Comparison of ENCODE assay signal across 1 cellular context in the genomic region with DNA sequence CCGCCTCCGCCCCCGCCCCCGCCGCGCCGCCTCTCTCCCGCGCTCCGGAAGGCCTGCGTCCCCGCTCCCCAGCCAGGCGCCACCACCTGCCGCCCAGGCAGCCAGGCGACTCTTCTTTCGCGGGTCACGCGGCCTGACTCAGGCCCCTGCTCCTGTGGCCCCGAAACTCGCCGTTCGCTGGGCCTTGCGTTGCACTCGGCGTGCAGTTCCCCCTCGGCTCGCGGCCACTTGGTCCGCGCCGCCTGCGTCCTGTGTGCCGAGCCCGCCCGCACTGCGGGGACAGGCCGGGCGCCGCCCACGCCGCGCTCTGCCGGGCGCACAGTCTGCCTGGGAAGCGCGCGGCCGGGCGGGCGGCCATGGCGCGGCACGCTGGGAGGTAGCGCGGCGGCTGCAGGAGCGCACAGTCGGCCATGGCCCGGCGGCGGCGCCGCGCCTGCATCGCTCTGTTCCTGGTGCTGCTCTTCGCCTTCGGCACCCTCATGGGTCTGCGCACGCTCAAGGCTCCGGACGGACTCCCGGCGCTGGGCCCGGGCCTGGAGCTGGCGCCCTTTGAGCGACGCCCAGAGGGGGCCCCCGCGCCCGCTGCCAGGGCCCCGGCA.
A peak's percentile ranks its signal among the peaks of the same experiment; 100 is the strongest.
TF ChIP-seq lines count a peak whose summit lies in the region.

A gene with protein sequence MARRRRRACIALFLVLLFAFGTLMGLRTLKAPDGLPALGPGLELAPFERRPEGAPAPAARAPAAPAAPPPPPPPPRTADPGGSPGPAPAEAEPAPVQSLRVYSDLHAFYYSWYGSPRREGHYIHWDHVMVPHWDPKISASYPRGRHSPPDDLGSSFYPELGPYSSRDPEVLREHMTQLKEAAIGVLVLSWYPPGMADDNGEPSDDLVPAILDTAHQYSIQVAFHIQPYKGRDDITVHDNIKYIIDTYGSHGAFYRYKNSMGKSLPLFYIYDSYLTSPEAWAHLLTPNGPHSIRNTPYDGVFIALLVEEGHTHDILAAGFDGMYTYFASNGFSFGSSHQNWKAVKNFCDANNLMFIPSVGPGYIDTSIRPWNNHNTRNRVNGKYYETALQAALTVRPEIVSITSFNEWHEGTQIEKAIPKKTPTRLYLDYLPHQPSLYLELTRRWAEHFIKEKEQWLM (plus strand): TSS at position 75 of the 599 bp plus-strand sequence. CDS start 336 bp downstream, at position 411.

TF ChIP-seq in HepG2, 621 proteins besides CTCF, POLR2A, EP300 and RAD21 (continued from another document and continues in another):
- TF ChIP-seq, protein P1, sequence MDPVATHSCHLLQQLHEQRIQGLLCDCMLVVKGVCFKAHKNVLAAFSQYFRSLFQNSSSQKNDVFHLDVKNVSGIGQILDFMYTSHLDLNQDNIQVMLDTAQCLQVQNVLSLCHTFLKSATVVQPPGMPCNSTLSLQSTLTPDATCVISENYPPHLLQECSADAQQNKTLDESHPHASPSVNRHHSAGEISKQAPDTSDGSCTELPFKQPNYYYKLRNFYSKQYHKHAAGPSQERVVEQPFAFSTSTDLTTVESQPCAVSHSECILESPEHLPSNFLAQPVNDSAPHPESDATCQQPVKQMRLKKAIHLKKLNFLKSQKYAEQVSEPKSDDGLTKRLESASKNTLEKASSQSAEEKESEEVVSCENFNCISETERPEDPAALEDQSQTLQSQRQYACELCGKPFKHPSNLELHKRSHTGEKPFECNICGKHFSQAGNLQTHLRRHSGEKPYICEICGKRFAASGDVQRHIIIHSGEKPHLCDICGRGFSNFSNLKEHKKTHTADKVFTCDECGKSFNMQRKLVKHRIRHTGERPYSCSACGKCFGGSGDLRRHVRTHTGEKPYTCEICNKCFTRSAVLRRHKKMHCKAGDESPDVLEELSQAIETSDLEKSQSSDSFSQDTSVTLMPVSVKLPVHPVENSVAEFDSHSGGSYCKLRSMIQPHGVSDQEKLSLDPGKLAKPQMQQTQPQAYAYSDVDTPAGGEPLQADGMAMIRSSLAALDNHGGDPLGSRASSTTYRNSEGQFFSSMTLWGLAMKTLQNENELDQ (CRISPR knock-in tag; IDR thresholded peaks at IDR 0.05; ENCODE audit: borderline replicate concordance), result no peak
- TF ChIP-seq BHLHE40 (IDR thresholded peaks at IDR 0.05; ENCODE audit: low read length) (peak; percentile 47), TEF (CRISPR knock-in tag; IDR thresholded peaks at IDR 0.05) (no peak), ZNF563 (CRISPR knock-in tag; IDR thresholded peaks at IDR 0.05) (no peak; the same call in 1 of the 2 replicates), ZNF589 (CRISPR knock-in tag; conservative IDR thresholded peaks at IDR 0.05) (0 out of 2 replicates have a peak, but pooled peaks have one; percentile 68), DMAP1 (CRISPR knock-in tag; IDR thresholded peaks at IDR 0.05) (peak; percentile 49; the same call in 1 of the 2 replicates), MIER3 (CRISPR knock-in tag; IDR thresholded peaks at IDR 0.05; ENCODE audit: borderline replicate concordance) (0 out of 2 replicates have a peak, but pooled peaks have one; percentile 20), ZNF143 (CRISPR knock-in tag; IDR thresholded peaks at IDR 0.05) (0 out of 2 replicates have a peak, but pooled peaks have one; percentile 9), ZNF687 (CRISPR knock-in tag; IDR thresholded peaks at IDR 0.05) (peak; percentile 80), HES4 (CRISPR knock-in tag; IDR thresholded peaks at IDR 0.05; ENCODE audit: borderline replicate concordance) (0 out of 2 replicates have a peak, but pooled peaks have one; percentile 46), TFDP1 (CRISPR knock-in tag; IDR thresholded peaks at IDR 0.05; ENCODE audit: borderline replicate concordance) (peak; percentile 67; the same call in 1 of the 2 replicates), PHF8 (CRISPR knock-in tag; IDR thresholded peaks at IDR 0.05) (peak; percentile 82), FOXK1 (CRISPR knock-in tag; IDR thresholded peaks at IDR 0.05; ENCODE audit: borderline replicate concordance, low read depth) (no peak; the same call in 1 of the 2 replicates), MEIS2 (CRISPR knock-in tag; IDR thresholded peaks at IDR 0.05) (peak; percentile 50), ZNF350 (CRISPR knock-in tag; IDR thresholded peaks at IDR 0.05; ENCODE audit: borderline replicate concordance, low read depth) (no peak), ZNF790 (CRISPR knock-in tag; IDR thresholded peaks at IDR 0.05; ENCODE audit: borderline replicate concordance) (peak; percentile 34; the same call in 1 of the 2 replicates), YY1 (IDR thresholded peaks at IDR 0.05; ENCODE audit: insufficient read depth, insufficient replicate concordance, low read depth, low read length) (peak; percentile 78), MED8 (CRISPR knock-in tag; IDR thresholded peaks at IDR 0.05; ENCODE audit: insufficient replicate concordance) (no peak), ZNF784 (CRISPR knock-in tag; IDR thresholded peaks at IDR 0.05; ENCODE audit: borderline replicate concordance) (peak; percentile 72; the same call in 1 of the 2 replicates), SPEN (CRISPR knock-in tag; IDR thresholded peaks at IDR 0.05; ENCODE audit: low read depth) (peak; percentile 71), ZNF841 (CRISPR knock-in tag; IDR thresholded peaks at IDR 0.05; ENCODE audit: borderline replicate concordance) (peak; percentile 61; the same call in 1 of the 2 replicates), ZNF430 (CRISPR knock-in tag; IDR thresholded peaks at IDR 0.05) (peak; percentile 41; the same call in 1 of the 2 replicates), ZMYM4 (CRISPR knock-in tag; IDR thresholded peaks at IDR 0.05) (peak; percentile 25; the same call in 1 of the 2 replicates), ZC3H13 (CRISPR knock-in tag; IDR thresholded peaks at IDR 0.05) (peak; percentile 79), ZFYVE20 (CRISPR knock-in tag; IDR thresholded peaks at IDR 0.05; ENCODE audit: borderline replicate concordance, low read depth) (0 out of 2 replicates have a peak, but pooled peaks have one; percentile 77), ZNF317 (CRISPR knock-in tag; IDR thresholded peaks at IDR 0.05) (no peak), MXI1 (IDR thresholded peaks at IDR 0.05; ENCODE audit: borderline replicate concordance, low read depth, low read length) (peak; percentile 54; the same call in 1 of the 3 replicates), REL (CRISPR knock-in tag; conservative IDR thresholded peaks at IDR 0.05) (0 out of 2 replicates have a peak, but pooled peaks have one; percentile 52), ETV5 (CRISPR knock-in tag; IDR thresholded peaks at IDR 0.05; ENCODE audit: borderline replicate concordance) (peak; percentile 46; the same call in 1 of the 2 replicates)
- TF ChIP-seq, protein P2, sequence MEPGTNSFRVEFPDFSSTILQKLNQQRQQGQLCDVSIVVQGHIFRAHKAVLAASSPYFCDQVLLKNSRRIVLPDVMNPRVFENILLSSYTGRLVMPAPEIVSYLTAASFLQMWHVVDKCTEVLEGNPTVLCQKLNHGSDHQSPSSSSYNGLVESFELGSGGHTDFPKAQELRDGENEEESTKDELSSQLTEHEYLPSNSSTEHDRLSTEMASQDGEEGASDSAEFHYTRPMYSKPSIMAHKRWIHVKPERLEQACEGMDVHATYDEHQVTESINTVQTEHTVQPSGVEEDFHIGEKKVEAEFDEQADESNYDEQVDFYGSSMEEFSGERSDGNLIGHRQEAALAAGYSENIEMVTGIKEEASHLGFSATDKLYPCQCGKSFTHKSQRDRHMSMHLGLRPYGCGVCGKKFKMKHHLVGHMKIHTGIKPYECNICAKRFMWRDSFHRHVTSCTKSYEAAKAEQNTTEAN (CRISPR knock-in tag; conservative IDR thresholded peaks at IDR 0.05), result peak; percentile 70; the same call in 1 of the 2 replicates
- TF ChIP-seq, protein P3, sequence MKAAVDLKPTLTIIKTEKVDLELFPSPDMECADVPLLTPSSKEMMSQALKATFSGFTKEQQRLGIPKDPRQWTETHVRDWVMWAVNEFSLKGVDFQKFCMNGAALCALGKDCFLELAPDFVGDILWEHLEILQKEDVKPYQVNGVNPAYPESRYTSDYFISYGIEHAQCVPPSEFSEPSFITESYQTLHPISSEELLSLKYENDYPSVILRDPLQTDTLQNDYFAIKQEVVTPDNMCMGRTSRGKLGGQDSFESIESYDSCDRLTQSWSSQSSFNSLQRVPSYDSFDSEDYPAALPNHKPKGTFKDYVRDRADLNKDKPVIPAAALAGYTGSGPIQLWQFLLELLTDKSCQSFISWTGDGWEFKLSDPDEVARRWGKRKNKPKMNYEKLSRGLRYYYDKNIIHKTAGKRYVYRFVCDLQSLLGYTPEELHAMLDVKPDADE (CRISPR knock-in tag; IDR thresholded peaks at IDR 0.05), result peak; percentile 78
- TF ChIP-seq, protein P4, sequence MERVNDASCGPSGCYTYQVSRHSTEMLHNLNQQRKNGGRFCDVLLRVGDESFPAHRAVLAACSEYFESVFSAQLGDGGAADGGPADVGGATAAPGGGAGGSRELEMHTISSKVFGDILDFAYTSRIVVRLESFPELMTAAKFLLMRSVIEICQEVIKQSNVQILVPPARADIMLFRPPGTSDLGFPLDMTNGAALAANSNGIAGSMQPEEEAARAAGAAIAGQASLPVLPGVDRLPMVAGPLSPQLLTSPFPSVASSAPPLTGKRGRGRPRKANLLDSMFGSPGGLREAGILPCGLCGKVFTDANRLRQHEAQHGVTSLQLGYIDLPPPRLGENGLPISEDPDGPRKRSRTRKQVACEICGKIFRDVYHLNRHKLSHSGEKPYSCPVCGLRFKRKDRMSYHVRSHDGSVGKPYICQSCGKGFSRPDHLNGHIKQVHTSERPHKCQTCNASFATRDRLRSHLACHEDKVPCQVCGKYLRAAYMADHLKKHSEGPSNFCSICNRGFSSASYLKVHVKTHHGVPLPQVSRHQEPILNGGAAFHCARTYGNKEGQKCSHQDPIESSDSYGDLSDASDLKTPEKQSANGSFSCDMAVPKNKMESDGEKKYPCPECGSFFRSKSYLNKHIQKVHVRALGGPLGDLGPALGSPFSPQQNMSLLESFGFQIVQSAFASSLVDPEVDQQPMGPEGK (CRISPR knock-in tag; IDR thresholded peaks at IDR 0.05), result peak; percentile 71
- TF ChIP-seq, protein P5, sequence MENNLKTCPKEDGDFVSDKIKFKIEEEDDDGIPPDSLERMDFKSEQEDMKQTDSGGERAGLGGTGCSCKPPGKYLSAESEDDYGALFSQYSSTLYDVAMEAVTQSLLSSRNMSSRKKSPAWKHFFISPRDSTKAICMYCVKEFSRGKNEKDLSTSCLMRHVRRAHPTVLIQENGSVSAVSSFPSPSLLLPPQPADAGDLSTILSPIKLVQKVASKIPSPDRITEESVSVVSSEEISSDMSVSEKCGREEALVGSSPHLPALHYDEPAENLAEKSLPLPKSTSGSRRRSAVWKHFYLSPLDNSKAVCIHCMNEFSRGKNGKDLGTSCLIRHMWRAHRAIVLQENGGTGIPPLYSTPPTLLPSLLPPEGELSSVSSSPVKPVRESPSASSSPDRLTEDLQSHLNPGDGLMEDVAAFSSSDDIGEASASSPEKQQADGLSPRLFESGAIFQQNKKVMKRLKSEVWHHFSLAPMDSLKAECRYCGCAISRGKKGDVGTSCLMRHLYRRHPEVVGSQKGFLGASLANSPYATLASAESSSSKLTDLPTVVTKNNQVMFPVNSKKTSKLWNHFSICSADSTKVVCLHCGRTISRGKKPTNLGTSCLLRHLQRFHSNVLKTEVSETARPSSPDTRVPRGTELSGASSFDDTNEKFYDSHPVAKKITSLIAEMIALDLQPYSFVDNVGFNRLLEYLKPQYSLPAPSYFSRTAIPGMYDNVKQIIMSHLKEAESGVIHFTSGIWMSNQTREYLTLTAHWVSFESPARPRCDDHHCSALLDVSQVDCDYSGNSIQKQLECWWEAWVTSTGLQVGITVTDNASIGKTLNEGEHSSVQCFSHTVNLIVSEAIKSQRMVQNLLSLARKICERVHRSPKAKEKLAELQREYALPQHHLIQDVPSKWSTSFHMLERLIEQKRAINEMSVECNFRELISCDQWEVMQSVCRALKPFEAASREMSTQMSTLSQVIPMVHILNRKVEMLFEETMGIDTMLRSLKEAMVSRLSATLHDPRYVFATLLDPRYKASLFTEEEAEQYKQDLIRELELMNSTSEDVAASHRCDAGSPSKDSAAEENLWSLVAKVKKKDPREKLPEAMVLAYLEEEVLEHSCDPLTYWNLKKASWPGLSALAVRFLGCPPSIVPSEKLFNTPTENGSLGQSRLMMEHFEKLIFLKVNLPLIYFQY (CRISPR knock-in tag; IDR thresholded peaks at IDR 0.05; ENCODE audit: borderline replicate concordance), result no peak
